Comparison of ENCODE assay signal across 26 cellular contexts in genomic region chr6:2535492-2535891, GRCh38.
"Had no signal": no experiment of that assay in that cellular context is flagged by ENCODE, and none has a peak within 500 bp of the region (broad histone marks: within the 10 kb centered on the region; RNA-seq: fewer than 3 reads in every experiment).

No MANE protein-coding gene starts in this region.

- H3K9me3 Mint-ChIP-seq: natural killer cell treated with Interleukin-12 subunit alpha and Interleukin-12 subunit beta and Interleukin-15 and Interleukin-18, amount 100 ng/mL, for 72 hours; stimulated activated memory B cell treated with anti-CD40 and anti-IgM and Interleukin-4, amounts not matched to agents 10 μg/mL and 1 μg/mL and 100 μg/mL, for 72 hours had no signal

- H3K4me3 Mint-ChIP-seq: mesothelial cell of epicardium; naive B cell; natural killer cell treated with Interleukin-12 subunit alpha and Interleukin-12 subunit beta and Interleukin-15 and Interleukin-18, amount 100 ng/mL, for 72 hours; neural crest cell; stimulated activated memory B cell treated with anti-CD40 and anti-IgM and Interleukin-4, amounts not matched to agents 10 μg/mL and 1 μg/mL and 100 μg/mL, for 72 hours; stimulated activated naive CD8-positive, alpha-beta T cell treated with anti-CD3 and anti-CD28 coated beads, Interleukin-15, amount 100 ng/mL, for 72 hours; type B pancreatic cell had no signal

- H3K27ac Mint-ChIP-seq: mesothelial cell of epicardium; naive B cell; natural killer cell treated with Interleukin-12 subunit alpha and Interleukin-12 subunit beta and Interleukin-15 and Interleukin-18, amount 100 ng/mL, for 72 hours; stimulated activated memory B cell treated with anti-CD40 and anti-IgM and Interleukin-4, amounts not matched to agents 10 μg/mL and 1 μg/mL and 100 μg/mL, for 72 hours; stimulated activated naive CD8-positive, alpha-beta T cell treated with anti-CD3 and anti-CD28 coated beads, Interleukin-15, amount 100 ng/mL, for 72 hours; type B pancreatic cell had no signal

- H3K27me3 ChIP-seq: tibial nerve, uterus had no signal

- H3K27ac ChIP-seq: parathyroid adenoma, psoas muscle, spleen, tibial nerve, uterus had no signal

- H3K9me3 ChIP-seq: psoas muscle, uterus had no signal

- H3K36me3 Mint-ChIP-seq: mesothelial cell of epicardium; naive B cell; natural killer cell treated with Interleukin-12 subunit alpha and Interleukin-12 subunit beta and Interleukin-15 and Interleukin-18, amount 100 ng/mL, for 72 hours; stimulated activated memory B cell treated with anti-CD40 and anti-IgM and Interleukin-4, amounts not matched to agents 10 μg/mL and 1 μg/mL and 100 μg/mL, for 72 hours; type B pancreatic cell had no signal

- H3K9ac ChIP-seq: parathyroid adenoma had no signal

- H3K4me3 ChIP-seq: lung, psoas muscle, skin epidermis, spleen, tibial nerve, uterus had no signal

- DNase-seq: head of caudate nucleus; hippocampal formation; kidney glomerular epithelial cell; left cardiac atrium; mesendoderm; naive B cell; nucleus accumbens; psoas muscle; spleen; stimulated activated CD4-positive, alpha-beta T cell treated with anti-CD3 and anti-CD28 coated beads, Interleukin-4, amount 100 ng/mL, for 4 hours; stimulated activated CD8-positive, alpha-beta memory T cell treated with anti-CD3 and anti-CD28 coated beads, Interleukin-4, amount 100 ng/mL, for 48 hours; stimulated activated naive CD4-positive, alpha-beta T cell treated with Interleukin-2 at 50 U/mL for 16 hours; stimulated activated naive CD8-positive, alpha-beta T cell treated with anti-CD3 and anti-CD28 coated beads, Interleukin-15, amount 100 ng/mL, for 72 hours; substantia nigra; uterus had no signal

- H3K4me1 ChIP-seq: parathyroid adenoma, psoas muscle, tibial nerve, uterus had no signal

- H3K4me1 Mint-ChIP-seq: naive B cell; neural crest cell; stimulated activated memory B cell treated with anti-CD40 and anti-IgM and Interleukin-4, amounts not matched to agents 10 μg/mL and 1 μg/mL and 100 μg/mL, for 72 hours; stimulated activated naive CD8-positive, alpha-beta T cell treated with anti-CD3 and anti-CD28 coated beads, Interleukin-15, amount 100 ng/mL, for 72 hours had no signal

- H3K36me3 ChIP-seq: spleen, tibial nerve, uterus had no signal

- ATAC-seq: left lobe of liver; natural killer cell treated with Interleukin-12 subunit alpha and Interleukin-12 subunit beta and Interleukin-15 and Interleukin-18, amount 100 ng/mL, for 72 hours; psoas muscle; sciatic nerve; stimulated activated memory B cell treated with anti-CD40 and anti-IgM and Interleukin-4, amounts not matched to agents 10 μg/mL and 1 μg/mL and 100 μg/mL, for 72 hours; stimulated activated naive CD8-positive, alpha-beta T cell treated with anti-CD3 and anti-CD28 coated beads, Interleukin-15, amount 100 ng/mL, for 72 hours had no signal
